Comparison of ENCODE assay signal across 12 cellular contexts in genomic region chr12:25829192-25829591, GRCh38.
DNase-seq lines count a peak whose midpoint lies in the region; ATAC-seq, FAIRE-seq and TF ChIP-seq lines count a peak whose summit lies in the region.
"Had no signal": no experiment of that assay in that cellular context is flagged by ENCODE, and none has a peak within 500 bp of the region (broad histone marks: within the 10 kb centered on the region; RNA-seq: fewer than 3 reads in every experiment).

No MANE protein-coding gene starts in this region.

- peak overlapping the region; percentile 56 for H3K4me2 ChIP-seq in endothelial cell of umbilical vein (ENCODE audit: insufficient read depth, low read length)

- H3K36me3 ChIP-seq in endothelial cell of umbilical vein (ENCODE audit: control insufficient read depth in 2 of 2, extremely low read depth in 1 of 2, insufficient read depth in 2 of 2, low read length in 2 of 2) (no peaks in the 10 kb centered on the region), Caco-2 (ENCODE audit: control insufficient read depth, insufficient read depth, low read length) (no peaks in the 10 kb centered on the region)

- BruUV-seq in endothelial cell of umbilical vein (replicated peaks; lab: Mats Ljungman, UMichigan) (no TSS peak), Caco-2 (replicated peaks; lab: Mats Ljungman, UMichigan) (no TSS peak)

- no peaks in the 10 kb centered on the region for H3K9me1 ChIP-seq in endothelial cell of umbilical vein (replicated peaks; ENCODE audit: control insufficient read depth, extremely low read depth, insufficient read depth, low read length)

- peak; percentile 99 for DNase-seq in AG10803 (ENCODE audit: low read depth)
- peak; percentile 97 for DNase-seq in NCI-H226
- DNase-seq in endothelial cell of umbilical vein (ENCODE audit: low read depth, low spot score): peak; percentile 97
- DNase-seq in myocyte (ENCODE audit: low read depth): peak; percentile 44
- no peak for DNase-seq in Caco-2
- DNase-seq in activated naive CD4-positive, alpha-beta T cell treated with anti-CD3 and anti-CD28 coated beads, Interleukin-2, amount 50 U/mL, for 16 hours: no peak
- no peak for DNase-seq in substantia nigra (lab: John Stamatoyannopoulos, UW)
- DNase-seq: activated CD4-positive, alpha-beta T cell treated with anti-CD3 and anti-CD28 coated beads, Interleukin-2, amount 10 ng/mL, durations not matched to agents 7 days and 5 days; CD8-positive, alpha-beta memory T cell; stimulated activated naive B cell treated with anti-CD40 and anti-IgM and Interleukin-4, amounts not matched to agents 10 μg/mL and 1 μg/mL and 100 μg/mL, for 72 hours had no signal

- H3K4me3 ChIP-seq in AG10803 (ENCODE audit: low read length) (no peak overlapping the region), endothelial cell of umbilical vein (replicated peaks in 1 of 3; ENCODE audit: insufficient read depth in 1 of 3, low read depth in 1 of 3, low read length in 3 of 3) (no peak overlapping the region), Caco-2 (ENCODE audit: low read depth, low read length) (no peak overlapping the region)

- no peaks in the 10 kb centered on the region for H3K79me2 ChIP-seq in endothelial cell of umbilical vein (ENCODE audit: control insufficient read depth, insufficient read depth, low read length)

- dilution Hi-C loops in endothelial cell of umbilical vein (cut with MboI; ENCODE audit: extremely low pct_ligation_motif_present, low sequenced_read_pairs): no loop called here

- H3K9ac ChIP-seq in endothelial cell of umbilical vein (replicated peaks; ENCODE audit: extremely low read depth, insufficient read depth, low read length): peak overlapping the region; percentile 51

- H3K4me1 ChIP-seq in endothelial cell of umbilical vein (ENCODE audit: control insufficient read depth, extremely low read depth, insufficient read depth, low read length) (peaks cover 15% of the 10 kb centered on the region), Caco-2 (peaks cover 8% of the 10 kb centered on the region)

- peak; percentile 39 for TF ChIP-seq CTCF in AG10803 (conservative IDR thresholded peaks at IDR 0.05; ENCODE audit: low read length)
- no peak for TF ChIP-seq CTCF in endothelial cell of umbilical vein (IDR thresholded peaks at IDR 0.05; ENCODE audit: extremely low read depth in 1 of 2, insufficient read depth in 1 of 2, low read depth in 1 of 2, low read length in 2 of 2)
- TF ChIP-seq CTCF in Caco-2 (IDR thresholded peaks at IDR 0.05; ENCODE audit: insufficient read depth in 1 of 2, low read depth in 1 of 2, low read length in 1 of 2, severe bottlenecking in 1 of 2, unreplicated experiment in 1 of 2): no peak

- H3K9me3 Mint-ChIP-seq in Caco-2 (ENCODE audit: unreplicated experiment): no peaks in the 10 kb centered on the region
- H3K9me3 Mint-ChIP-seq: activated CD4-positive, alpha-beta T cell treated with anti-CD3 and anti-CD28 coated beads, Interleukin-2, amount 10 ng/mL, durations not matched to agents 7 days and 5 days; CD8-positive, alpha-beta memory T cell; stimulated activated naive B cell treated with anti-CD40 and anti-IgM and Interleukin-4, amounts not matched to agents 10 μg/mL and 1 μg/mL and 100 μg/mL, for 72 hours had no signal

- no peak for ATAC-seq in HG03521 (IDR thresholded peaks at IDR 0.05; ENCODE audit: unreplicated experiment)
- ATAC-seq: stimulated activated naive B cell treated with anti-CD40 and anti-IgM and Interleukin-4, amounts not matched to agents 10 μg/mL and 1 μg/mL and 100 μg/mL, for 72 hours had no signal

- CTCF ChIA-PET in endothelial cell of umbilical vein (lab: Charles Lee) (interaction anchor here (1.1 to 1.6 kb wide), 2 partner anchors 40 to 393 kb away, joined by 3 to 6 read pairs; no protein-coding TSS in a partner anchor), Caco-2 (lab: Charles Lee) (no interaction called here)

- POLR2A ChIA-PET in endothelial cell of umbilical vein (lab: Charles Lee) (no interaction called here), Caco-2 (lab: Charles Lee) (no interaction called here)

- H3K9me3 ChIP-seq in endothelial cell of umbilical vein (replicated peaks; ENCODE audit: control insufficient read depth, insufficient read depth, low read length) (no peaks in the 10 kb centered on the region), Caco-2 (no peaks in the 10 kb centered on the region)

- H3K4me1 Mint-ChIP-seq in Caco-2 (ENCODE audit: low read depth, unreplicated experiment): peaks cover 13% of the 10 kb centered on the region
- H3K4me1 Mint-ChIP-seq: activated CD4-positive, alpha-beta T cell treated with anti-CD3 and anti-CD28 coated beads, Interleukin-2, amount 10 ng/mL, durations not matched to agents 7 days and 5 days; CD8-positive, alpha-beta memory T cell; stimulated activated naive B cell treated with anti-CD40 and anti-IgM and Interleukin-4, amounts not matched to agents 10 μg/mL and 1 μg/mL and 100 μg/mL, for 72 hours had no signal

- no peak overlapping the region for H3K4me3 Mint-ChIP-seq in Caco-2 (ENCODE audit: unreplicated experiment)
- H3K4me3 Mint-ChIP-seq: activated CD4-positive, alpha-beta T cell treated with anti-CD3 and anti-CD28 coated beads, Interleukin-2, amount 10 ng/mL, durations not matched to agents 7 days and 5 days; CD8-positive, alpha-beta memory T cell; stimulated activated naive B cell treated with anti-CD40 and anti-IgM and Interleukin-4, amounts not matched to agents 10 μg/mL and 1 μg/mL and 100 μg/mL, for 72 hours had no signal

- no peak overlapping the region for H3K27ac Mint-ChIP-seq in Caco-2 (ENCODE audit: unreplicated experiment)
- H3K27ac Mint-ChIP-seq: activated CD4-positive, alpha-beta T cell treated with anti-CD3 and anti-CD28 coated beads, Interleukin-2, amount 10 ng/mL, durations not matched to agents 7 days and 5 days; CD8-positive, alpha-beta memory T cell; progenitor cell of endocrine pancreas; stimulated activated naive B cell treated with anti-CD40 and anti-IgM and Interleukin-4, amounts not matched to agents 10 μg/mL and 1 μg/mL and 100 μg/mL, for 72 hours had no signal

- FAIRE-seq in endothelial cell of umbilical vein (lab: Jason Lieb, UNC): peak; percentile 92

- H3K27me3 ChIP-seq in endothelial cell of umbilical vein (ENCODE audit: control insufficient read depth in 2 of 2, insufficient read depth in 2 of 2, low read length in 2 of 2) (no peaks in the 10 kb centered on the region), Caco-2 (replicated peaks; ENCODE audit: control insufficient read depth, insufficient read depth, low read length) (no peaks in the 10 kb centered on the region)

- H4K20me1 ChIP-seq in endothelial cell of umbilical vein (replicated peaks; ENCODE audit: control insufficient read depth, extremely low read depth, insufficient read depth, low read length): no peaks in the 10 kb centered on the region

- H3K27me3 Mint-ChIP-seq in Caco-2 (ENCODE audit: insufficient read depth, unreplicated experiment): no peaks in the 10 kb centered on the region

- peak overlapping the region; percentile 80 for H3K27ac ChIP-seq in endothelial cell of umbilical vein (ENCODE audit: insufficient read depth, low read depth, low read length)
- H3K27ac ChIP-seq in substantia nigra (ENCODE audit: low read depth, low read length, poor library complexity, severe bottlenecking): no peak overlapping the region

- intact Hi-C loops in endothelial cell of umbilical vein (cut with micrococcal nuclease) (loop anchor here (1.0 to 10.0 kb wide), 3 partner anchors 129 to 394 kb away; partner anchors contain the start of gene RASSF8), Caco-2 (cut with micrococcal nuclease; ENCODE audit: unreplicated experiment) (no loop called here)

- H2AFZ ChIP-seq in endothelial cell of umbilical vein (ENCODE audit: low read depth, low read length): peak overlapping the region; percentile 17

- TF ChIP-seq POLR2A in endothelial cell of umbilical vein (IDR thresholded peaks at IDR 0.05; ENCODE audit: low read depth, low read length): no peak

- no peaks in the 10 kb centered on the region for H3K36me3 Mint-ChIP-seq in Caco-2 (ENCODE audit: insufficient read depth, unreplicated experiment)
- H3K36me3 Mint-ChIP-seq: CD8-positive, alpha-beta memory T cell; stimulated activated naive B cell treated with anti-CD40 and anti-IgM and Interleukin-4, amounts not matched to agents 10 μg/mL and 1 μg/mL and 100 μg/mL, for 72 hours had no signal

TF ChIP-seq in endothelial cell of umbilical vein, 7 proteins besides CTCF, POLR2A, EP300 and RAD21:
- TF ChIP-seq MYC (IDR thresholded peaks at IDR 0.05; ENCODE audit: low read depth, low read length) (no peak), MAX (IDR thresholded peaks at IDR 0.05; ENCODE audit: insufficient read depth, insufficient read length) (peak; percentile 23), EZH2 (IDR thresholded peaks at IDR 0.05; ENCODE audit: borderline replicate concordance, low read depth, low read length, severe bottlenecking) (no peak), POLR2AphosphoS5 (IDR thresholded peaks at IDR 0.05; ENCODE audit: insufficient read depth, low read depth, low read length) (peak; percentile 73), GATA2 (IDR thresholded peaks at IDR 0.05; ENCODE audit: insufficient read depth, insufficient read length, low read depth, low read length) (peak; percentile 77), JUN (IDR thresholded peaks at IDR 0.05; ENCODE audit: borderline replicate concordance, insufficient read depth, insufficient read length, low read depth) (peak; percentile 89), FOS (IDR thresholded peaks at IDR 0.05; ENCODE audit: borderline replicate concordance, insufficient read depth, low read length) (peak; percentile 79)

Comparison
In these comparisons a context has a peak if more than half of its experiments do, and no peak if none do; other contexts are left out.
1. DNase-seq: peak in AG10803 (single experiment), NCI-H226 (single experiment), endothelial cell of umbilical vein (single experiment) and myocyte (single experiment); none in Caco-2 (0 of 2), activated naive CD4-positive, alpha-beta T cell treated with anti-CD3 and anti-CD28 coated beads, Interleukin-2, amount 50 U/mL, for 16 hours (single experiment) and substantia nigra (0 of 49).